12 cellular contexts compared by ENCODE assay signal in the genomic region with DNA sequence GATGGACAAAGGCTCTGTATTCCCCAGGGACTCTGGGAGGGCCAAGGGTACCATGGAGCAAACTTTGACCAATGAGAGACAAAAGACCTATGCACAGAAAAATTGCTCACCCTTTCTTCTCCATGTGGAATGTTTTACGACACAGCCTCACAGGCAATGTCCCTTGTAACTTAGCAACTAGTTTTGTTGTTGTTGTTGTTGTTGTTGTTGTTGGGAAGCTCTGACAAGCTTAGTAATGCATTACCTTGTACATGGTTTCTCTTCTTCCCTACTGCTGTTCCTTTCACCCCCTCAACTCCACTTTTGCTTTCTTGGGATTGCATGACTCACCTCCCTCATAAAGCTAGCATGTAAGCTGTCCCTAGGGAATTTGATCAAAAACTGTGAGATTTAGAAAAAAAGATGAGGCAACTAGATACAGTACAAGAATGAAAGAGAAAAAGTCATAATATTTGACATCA.
A peak's percentile ranks its signal among the peaks of the same experiment; 100 is the strongest.
DNase-seq lines count a peak whose midpoint lies in the region; ATAC-seq and TF ChIP-seq lines count a peak whose summit lies in the region.
"Had no signal": no experiment of that assay in that cellular context is flagged by ENCODE, and none has a peak within 500 bp of the region (broad histone marks: within the 10 kb centered on the region; RNA-seq: fewer than 3 reads in every experiment).

No MANE protein-coding gene starts in this region.

- no peak for TF ChIP-seq CTCF in HEK293 (tag by site-specific recombination; IDR thresholded peaks at IDR 0.05)

- DNase-seq in AG08395 (ENCODE audit: low spot score) = peak; percentile 84
- peak; percentile 90 for DNase-seq in mesenchymal stem cell
- DNase-seq in medulla oblongata (ENCODE audit: extremely low spot score) = no peak
- DNase-seq in cortex of kidney (lab: John Stamatoyannopoulos, UW) = no peak
- DNase-seq in NCI-H774 (lab: John Stamatoyannopoulos, UW) = no peak
- DNase-seq: activated CD4-positive, alpha-beta T cell treated with anti-CD3 and anti-CD28 coated beads for 36 hours; amygdala; NCI-H1694; RPMI8226 had no signal

- H2BK5ac ChIP-seq in mesenchymal stem cell (ENCODE audit: low read depth, low read length, poor library complexity, severe bottlenecking) = no peak overlapping the region

- H3K27me3 ChIP-seq in mesenchymal stem cell (ENCODE audit: control insufficient read depth in 1 of 2, insufficient read depth in 1 of 2, low read length in 2 of 2) = peaks cover 0 to 3% of the 10 kb centered on the region in 2 experiments

- H3K36me3 ChIP-seq in HEK293 (ENCODE audit: control insufficient read depth in 2 of 2, insufficient read depth in 1 of 2, low read length in 2 of 2) (no peaks in the 10 kb centered on the region), mesenchymal stem cell (ENCODE audit: control insufficient read depth in 1 of 2, insufficient read depth in 2 of 2, low read depth in 1 of 2, low read length in 2 of 2) (no peaks in the 10 kb centered on the region)

- H2AK5ac ChIP-seq in mesenchymal stem cell (ENCODE audit: low read length, severe bottlenecking) = no peak overlapping the region

- H4K8ac ChIP-seq in mesenchymal stem cell (ENCODE audit: low read length) = no peak overlapping the region

- no peak overlapping the region for H2BK120ac ChIP-seq in mesenchymal stem cell (ENCODE audit: low read depth, low read length)

- no peak overlapping the region for H3K4ac ChIP-seq in mesenchymal stem cell (ENCODE audit: low read depth in 1 of 2, low read length in 2 of 2)

- H3K9ac ChIP-seq in mesenchymal stem cell (ENCODE audit: low read length) = peak overlapping the region; percentile 20

- H4K91ac ChIP-seq in mesenchymal stem cell (ENCODE audit: low read length) = no peak overlapping the region

- no peaks in the 10 kb centered on the region for H3K36me3 Mint-ChIP-seq in activated T-helper 17 cell treated with anti-CD3 and anti-CD28 coated beads, Interleukin-2, amount 50 U/mL, for 72 hours (ENCODE audit: low read depth)

- H3K4me2 ChIP-seq in mesenchymal stem cell (ENCODE audit: low read length, poor library complexity, severe bottlenecking) = no peak overlapping the region

- peak overlapping the region in 1 of 2 experiments; percentile 10 for H2BK12ac ChIP-seq in mesenchymal stem cell (ENCODE audit: low read length in 2 of 2)

- H3K4me3 Mint-ChIP-seq in activated T-helper 17 cell treated with anti-CD3 and anti-CD28 coated beads, Interleukin-2, amount 50 U/mL, for 72 hours = peak overlapping the region; percentile 55
- H3K4me3 Mint-ChIP-seq: activated CD4-positive, alpha-beta T cell treated with anti-CD3 and anti-CD28 coated beads for 36 hours had no signal

- H3K4me3 ChIP-seq in HEK293 (ENCODE audit: low read depth, low read length) (no peak overlapping the region), mesenchymal stem cell (ENCODE audit: insufficient read depth in 1 of 2, low read depth in 1 of 2, low read length in 2 of 2) (no peak overlapping the region)

- ATAC-seq in activated T-helper 17 cell treated with anti-CD3 and anti-CD28 coated beads, Interleukin-2, amount 50 U/mL, for 72 hours (replicated peaks) = no peak
- no peak for ATAC-seq in GM21825 (IDR thresholded peaks at IDR 0.05; ENCODE audit: unreplicated experiment)
- ATAC-seq: activated CD4-positive, alpha-beta T cell treated with anti-CD3 and anti-CD28 coated beads for 36 hours had no signal

- WGBS in mesenchymal stem cell = no CpG with 5 or more reads among the region's 1 CpG

- H3K9me3 ChIP-seq in HEK293 (ENCODE audit: control insufficient read depth, insufficient read depth, low read depth, low read length) (no peaks in the 10 kb centered on the region), mesenchymal stem cell (ENCODE audit: control insufficient read depth, low read length) (no peaks in the 10 kb centered on the region)

- no peak overlapping the region for H3K14ac ChIP-seq in mesenchymal stem cell (ENCODE audit: low read length in 2 of 2)

- no peak overlapping the region for H2BK15ac ChIP-seq in mesenchymal stem cell (ENCODE audit: low read depth, poor library complexity, severe bottlenecking)

- H3K27ac ChIP-seq in HEK293 (ENCODE audit: extremely low read depth, low read depth, low read length) (no peak overlapping the region), mesenchymal stem cell (ENCODE audit: low read length, poor library complexity, severe bottlenecking) (no peak overlapping the region)

- no peak overlapping the region for H2AFZ ChIP-seq in mesenchymal stem cell (ENCODE audit: low read depth, low read length)

- no peak overlapping the region for H3K23ac ChIP-seq in mesenchymal stem cell (ENCODE audit: low read length in 2 of 2)

- H3K79me1 ChIP-seq in mesenchymal stem cell (replicated peaks; ENCODE audit: low read length, poor library complexity, severe bottlenecking) = no peaks in the 10 kb centered on the region

- H3K4me1 ChIP-seq in HEK293 (ENCODE audit: control insufficient read depth, insufficient read depth, low read length) = peaks cover 11% of the 10 kb centered on the region; the same call in 1 of the 2 replicates
- H3K4me1 ChIP-seq in mesenchymal stem cell (ENCODE audit: control insufficient read depth, insufficient read depth, low read depth, low read length) = peaks cover 2% of the 10 kb centered on the region

- CTCF ChIA-PET in HEK293 (lab: Yijun Ruan, JAX) = interaction anchor here (0.5 to 1.8 kb wide), 3 partner anchors 40 to 576 kb away, joined by 3 to 6 read pairs (median 3); no protein-coding TSS in a partner anchor

- peak overlapping the region; percentile 49 for H3K27ac Mint-ChIP-seq in activated T-helper 17 cell treated with anti-CD3 and anti-CD28 coated beads, Interleukin-2, amount 50 U/mL, for 72 hours
- H3K27ac Mint-ChIP-seq: activated CD4-positive, alpha-beta T cell treated with anti-CD3 and anti-CD28 coated beads for 36 hours had no signal

- H3K9me3 Mint-ChIP-seq in activated T-helper 17 cell treated with anti-CD3 and anti-CD28 coated beads, Interleukin-2, amount 50 U/mL, for 72 hours = peaks cover 5% of the 10 kb centered on the region

- H3K18ac ChIP-seq in mesenchymal stem cell (ENCODE audit: low read depth in 1 of 2, low read length in 2 of 2) = no peak overlapping the region

- peaks cover 31% of the 10 kb centered on the region for H3K4me1 Mint-ChIP-seq in activated T-helper 17 cell treated with anti-CD3 and anti-CD28 coated beads, Interleukin-2, amount 50 U/mL, for 72 hours

- no peaks in the 10 kb centered on the region for H3K27me3 Mint-ChIP-seq in activated T-helper 17 cell treated with anti-CD3 and anti-CD28 coated beads, Interleukin-2, amount 50 U/mL, for 72 hours
- H3K27me3 Mint-ChIP-seq: activated CD4-positive, alpha-beta T cell treated with anti-CD3 and anti-CD28 coated beads for 36 hours had no signal

- POLR2A ChIA-PET in HEK293 (lab: Yijun Ruan, JAX) = no interaction called here

TF ChIP-seq in HEK293, 187 proteins besides CTCF, POLR2A, EP300 and RAD21 (continues in another document):
- no peak for TF ChIP-seq ZNF555 (tag by site-specific recombination; conservative IDR thresholded peaks at IDR 0.05)
- TF ChIP-seq KLF16 (tag by site-specific recombination; IDR thresholded peaks at IDR 0.05) = no peak
- TF ChIP-seq YY2 (tag by site-specific recombination; IDR thresholded peaks at IDR 0.05) = no peak
- 0 out of 2 replicates have a peak, but pooled peaks have one; percentile 34 for TF ChIP-seq ZSCAN23 (tag by site-specific recombination; IDR thresholded peaks at IDR 0.05)
- TF ChIP-seq ZNF521 (tag by site-specific recombination; IDR thresholded peaks at IDR 0.05) = no peak
- no peak for TF ChIP-seq PRDM2 (tag by site-specific recombination; IDR thresholded peaks at IDR 0.05; ENCODE audit: borderline replicate concordance)
- TF ChIP-seq ZNF112 (tag by site-specific recombination; IDR thresholded peaks at IDR 0.05) = no peak
- no peak for TF ChIP-seq ZNF211 (tag by site-specific recombination; IDR thresholded peaks at IDR 0.05; ENCODE audit: low read depth)
- TF ChIP-seq SP7 (tag by site-specific recombination; IDR thresholded peaks at IDR 0.05) = peak; percentile 39; the same call in 1 of the 2 replicates

Comparison
In these comparisons a context has a peak if more than half of its experiments do, and no peak if none do; other contexts are left out.
1. DNase-seq: peak in AG08395 (single experiment) and mesenchymal stem cell (single experiment); none in medulla oblongata (single experiment), cortex of kidney (single experiment) and NCI-H774 (single experiment).